Comparison of ENCODE assay signal across 30 cellular contexts in genomic region chr4:119738901-119739300, GRCh38.
"Had no signal": no experiment of that assay in that cellular context is flagged by ENCODE, and none has a peak within 500 bp of the region (broad histone marks: within the 10 kb centered on the region; RNA-seq: fewer than 3 reads in every experiment).

No MANE protein-coding gene starts in this region.

- H3K79me2 ChIP-seq: hepatocyte had no signal

- H3K9me3 ChIP-seq: adrenal gland, ascending aorta, breast epithelium, colonic mucosa, gastrocnemius medialis, heart right ventricle had no signal

- H3K4me1 ChIP-seq: adrenal gland, breast epithelium, colonic mucosa, foreskin keratinocyte had no signal

- H3K27ac ChIP-seq: adrenal gland, breast epithelium, cardiac muscle cell, colonic mucosa, epithelial cell of prostate, foreskin keratinocyte, gastrocnemius medialis, WERI-Rb-1 had no signal

- H3K4me3 ChIP-seq: adrenal gland, ascending aorta, breast epithelium, cardiac muscle cell, colonic mucosa, gastrocnemius medialis, heart right ventricle, hepatocyte had no signal

- H3K4me2 ChIP-seq: hepatocyte had no signal

- H3K27me3 ChIP-seq: adrenal gland, ascending aorta, breast epithelium, cardiac muscle cell, colonic mucosa, foreskin keratinocyte, gastrocnemius medialis, heart right ventricle, hepatocyte had no signal

- ATAC-seq: activated CD4-positive, CD25-positive, alpha-beta regulatory T cell treated with anti-CD3 and anti-CD28 coated beads, Interleukin-2, amount 50 U/mL, for 24 hours; activated CD8-positive, alpha-beta memory T cell treated with anti-CD3 and anti-CD28 coated beads, Interleukin-2, amount 10 ng/mL, durations not matched to agents 7 days and 5 days; activated CD8-positive, alpha-beta T cell treated with anti-CD3 and anti-CD28 coated beads, Interleukin-2, amount 10 ng/mL, durations not matched to agents 7 days and 5 days; activated naive CD8-positive, alpha-beta T cell treated with anti-CD3 and anti-CD28 coated beads, Interleukin-2, amount 50 U/mL, for 24 hours; foreskin keratinocyte; gastrocnemius medialis; heart right ventricle had no signal

- H3K36me3 ChIP-seq: adrenal gland, ascending aorta, breast epithelium, cardiac muscle cell, colonic mucosa, gastrocnemius medialis, heart right ventricle, WERI-Rb-1 had no signal

- H2AFZ ChIP-seq: hepatocyte had no signal

- DNase-seq: activated B cell treated with CpG ODN at 0.5 μM for 24 hours; activated CD4-positive, alpha-beta T cell treated with anti-CD3 and anti-CD28 coated beads for 48 hours; activated CD4-positive, alpha-beta T cell treated with anti-CD3 and anti-CD28 coated beads, Interleukin-2, amount 50 U/mL, for 1 hour; activated CD4-positive, alpha-beta T cell treated with anti-CD3 and anti-CD28 coated beads, Interleukin-2, amount 50 U/mL, for 48 hours; activated CD8-positive, alpha-beta memory T cell treated with anti-CD3 and anti-CD28 coated beads, Interleukin-2, amount 10 ng/mL, durations not matched to agents 7 days and 5 days; activated CD8-positive, alpha-beta memory T cell treated with anti-CD3 and anti-CD28 coated beads, Interleukin-2, amount 50 U/mL, for 4 hours; activated CD8-positive, alpha-beta T cell treated with anti-CD3 and anti-CD28 coated beads, Interleukin-2, amount 10 ng/mL, durations not matched to agents 7 days and 5 days; activated effector memory CD4-positive, alpha-beta T cell treated with anti-CD3 and anti-CD28 coated beads, Interleukin-2, amount 50 U/mL, for 16 hours; activated naive CD4-positive, alpha-beta T cell treated with anti-CD3 and anti-CD28 coated beads for 36 hours; activated naive CD8-positive, alpha-beta T cell treated with anti-CD3 and anti-CD28 coated beads for 36 hours; activated naive CD8-positive, alpha-beta T cell treated with anti-CD3 and anti-CD28 coated beads, Interleukin-2, amount 50 U/mL, for 24 hours; activated T-cell treated with anti-CD3 and anti-CD28 coated beads, Interleukin-2, amount 50 U/mL, for 1 hour; activated T-cell treated with anti-CD3 and anti-CD28 coated beads, Interleukin-2, amount 50 U/mL, for 48 hours; adrenal gland; central memory CD4-positive, alpha-beta T cell; cerebellar nuclear complex; colonic mucosa; effector CD8-positive, alpha-beta T cell; foreskin keratinocyte; gastrocnemius medialis; heart right ventricle; T-helper 17 cell; T1000; WERI-Rb-1 had no signal
